ENCODE assay signal across 15 cellular contexts in the genomic region with DNA sequence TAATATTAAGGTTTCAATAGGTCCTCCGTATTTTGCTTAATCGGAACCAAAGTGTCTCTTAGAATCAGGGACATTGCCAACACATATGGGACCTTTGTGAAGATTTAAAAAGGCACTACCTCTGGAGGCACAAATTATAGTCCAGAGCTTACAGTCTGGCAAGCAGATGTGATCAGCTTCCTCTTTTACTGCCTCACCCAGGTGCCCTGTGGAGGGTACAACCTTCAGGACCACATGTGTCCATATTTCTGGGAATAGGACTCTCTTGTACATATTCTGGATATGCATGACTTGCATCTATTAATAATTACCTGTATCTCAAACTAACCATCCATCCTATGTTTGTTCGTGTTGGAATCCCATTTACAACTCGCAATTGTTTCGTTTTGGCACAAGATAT.
DNase-seq lines count a peak whose midpoint lies in the region; ATAC-seq and TF ChIP-seq lines count a peak whose summit lies in the region.
"Had no signal": no experiment of that assay in that cellular context is flagged by ENCODE, and none has a peak within 500 bp of the region (broad histone marks: within the 10 kb centered on the region; RNA-seq: fewer than 3 reads in every experiment).

No MANE protein-coding gene starts in this region.

- no peak overlapping the region for H3K4me3 Mint-ChIP-seq in H9
- H3K4me3 Mint-ChIP-seq in naive thymus-derived CD8-positive, alpha-beta T cell = no peak overlapping the region
- H3K4me3 Mint-ChIP-seq: CD4-positive, alpha-beta memory T cell; GM23338; HFFc6 had no signal

- peaks cover 6 to 7% of the 10 kb centered on the region in 2 experiments for H3K4me1 Mint-ChIP-seq in H9
- H3K4me1 Mint-ChIP-seq in naive thymus-derived CD8-positive, alpha-beta T cell = no peaks in the 10 kb centered on the region
- H3K4me1 Mint-ChIP-seq: CD4-positive, alpha-beta memory T cell had no signal

- H4K8ac ChIP-seq in H9 (replicated peaks; ENCODE audit: insufficient read length, low read depth, low read length) = no peak overlapping the region

- H3K36me3 Mint-ChIP-seq in H9 (ENCODE audit: insufficient read depth in 1 of 3, low read depth in 3 of 3) = no peaks in the 10 kb centered on the region
- no peaks in the 10 kb centered on the region for H3K36me3 Mint-ChIP-seq in naive thymus-derived CD8-positive, alpha-beta T cell
- H3K36me3 Mint-ChIP-seq: CD4-positive, alpha-beta memory T cell had no signal

- H3K23me2 ChIP-seq in H9 (ENCODE audit: insufficient read length, low read depth, low read length, poor library complexity, severe bottlenecking) = no peaks in the 10 kb centered on the region

- H3K27ac Mint-ChIP-seq in H9 = no peak overlapping the region
- no peak overlapping the region for H3K27ac Mint-ChIP-seq in naive thymus-derived CD8-positive, alpha-beta T cell
- H3K27ac Mint-ChIP-seq: CD4-positive, alpha-beta memory T cell; GM23338; HFFc6 had no signal

- no peak overlapping the region for H3K18ac ChIP-seq in H9 (ENCODE audit: insufficient read length, low read depth, low read length)

- H3K23ac ChIP-seq in H9 (ENCODE audit: insufficient read length, low read depth, low read length) = no peak overlapping the region

- no peak overlapping the region for H2BK120ac ChIP-seq in H9 (ENCODE audit: low read depth, low read length, poor library complexity, severe bottlenecking)

- H3K9ac ChIP-seq in H9 (ENCODE audit: extremely low read depth, insufficient read length, low read length) = no peak overlapping the region

- no peaks in the 10 kb centered on the region for H4K20me1 ChIP-seq in H9 (ENCODE audit: control insufficient read depth, insufficient read depth, insufficient read length)

- H2BK12ac ChIP-seq in H9 (ENCODE audit: insufficient read length, low read depth, low read length) = no peak overlapping the region

- no peaks in the 10 kb centered on the region for H3K79me2 ChIP-seq in H9 (ENCODE audit: insufficient read depth, low read length)

- H3K27ac ChIP-seq in VCaP = peak overlapping the region; percentile 46
- H3K27ac ChIP-seq in H9 (ENCODE audit: insufficient read length, low read depth, low read length) = no peak overlapping the region
- H3K27ac ChIP-seq: C4-2B had no signal

- H3K27me3 Mint-ChIP-seq in H9 (ENCODE audit: low read depth) = no peaks in the 10 kb centered on the region
- H3K27me3 Mint-ChIP-seq in naive thymus-derived CD8-positive, alpha-beta T cell = no peaks in the 10 kb centered on the region
- H3K27me3 Mint-ChIP-seq: CD4-positive, alpha-beta memory T cell had no signal

- no peak overlapping the region for H4K91ac ChIP-seq in H9 (ENCODE audit: insufficient read length, low read depth, low read length)

- ATAC-seq in naive thymus-derived CD8-positive, alpha-beta T cell = no peak
- ATAC-seq: GM23338, HCT116, HepG2 had no signal

- no peak overlapping the region for H2BK15ac ChIP-seq in H9 (ENCODE audit: low read depth, low read length)

- no peak overlapping the region for H3K56ac ChIP-seq in H9 (ENCODE audit: insufficient read length, low read depth, low read length)

- no peaks in the 10 kb centered on the region for H3K79me1 ChIP-seq in H9 (ENCODE audit: insufficient read depth, low read depth, low read length, poor library complexity, severe bottlenecking)

- H3K4ac ChIP-seq in H9 (ENCODE audit: low read depth, low read length) = no peak overlapping the region

- H3K4me1 ChIP-seq in H9 (ENCODE audit: insufficient read depth, low read length) = 0 out of 2 replicates have a peak, but pooled peaks cover 3% of the 10 kb centered on the region

- H3K27me3 ChIP-seq in H9 (ENCODE audit: insufficient read depth, low read length) = no peaks in the 10 kb centered on the region

- no peak overlapping the region for H3K14ac ChIP-seq in H9 (ENCODE audit: insufficient read depth, low read length)

- no CpG with 5 or more reads among the region's 5 CpGs for WGBS in H9 (ENCODE audit: extremely low coverage, insufficient read length, low lambda C conversion rate)

- POLR2A ChIA-PET in naive thymus-derived CD8-positive, alpha-beta T cell (lab: Charles Lee) = no interaction called here

- in situ Hi-C loops in Caki2 (cut with HindIII; ENCODE audit: low pct_unique_long_range_greater_than_20kb, low sequenced_read_pairs) = no loop called here

- H2BK5ac ChIP-seq in H9 (ENCODE audit: insufficient read length, low read length) = no peak overlapping the region

- no peaks in the 10 kb centered on the region for H3K9me3 ChIP-seq in H9 (ENCODE audit: control insufficient read depth, low read depth, low read length)

- no peaks in the 10 kb centered on the region for H3K9me3 Mint-ChIP-seq in H9
- H3K9me3 Mint-ChIP-seq in naive thymus-derived CD8-positive, alpha-beta T cell = peaks cover 0 to 4% (median 0%) of the 10 kb centered on the region in 9 donors
- H3K9me3 Mint-ChIP-seq: GM23338, HFFc6 had no signal

- H3T11ph ChIP-seq in H9 (ENCODE audit: low read length) = no peak overlapping the region

- no peak overlapping the region for H2AK5ac ChIP-seq in H9 (ENCODE audit: insufficient read length, low read length)

- H2BK20ac ChIP-seq in H9 (ENCODE audit: low read depth, low read length, poor library complexity, severe bottlenecking) = no peak overlapping the region

- peak; percentile 6 for DNase-seq in Caki2 (ENCODE audit: low read depth)
- peak; percentile 20 for DNase-seq in NAMALWA (ENCODE audit: low spot score)
- no peak for DNase-seq in H9
- no peak for DNase-seq in naive thymus-derived CD8-positive, alpha-beta T cell
- DNase-seq in HK-2 (ENCODE audit: unreplicated experiment) = no peak
- DNase-seq: AML-193; Calu3; CD4-positive, alpha-beta memory T cell; HFFc6; KG1 had no signal

- no peak overlapping the region for H2AFZ ChIP-seq in H9 (ENCODE audit: low read length)
- H2AFZ ChIP-seq: GM23338 had no signal

- no peak overlapping the region for H3K4me2 ChIP-seq in H9 (ENCODE audit: insufficient read depth, insufficient read length, low read length)
- H3K4me2 ChIP-seq: GM23338 had no signal

- H4K5ac ChIP-seq in H9 (ENCODE audit: insufficient read length, low read depth, low read length) = no peak overlapping the region

- TF ChIP-seq CTCF in VCaP (conservative IDR thresholded peaks at IDR 0.05) (no peak), H9 (conservative IDR thresholded peaks at IDR 0.05) (no peak)

Comparison
In these comparisons a context has a peak if more than half of its experiments do, and no peak if none do; other contexts are left out.
1. DNase-seq: peak in Caki2 (single experiment) and NAMALWA (single experiment); none in H9 (single experiment), naive thymus-derived CD8-positive, alpha-beta T cell (0 of 10) and HK-2 (single experiment).